In the genomic region with DNA sequence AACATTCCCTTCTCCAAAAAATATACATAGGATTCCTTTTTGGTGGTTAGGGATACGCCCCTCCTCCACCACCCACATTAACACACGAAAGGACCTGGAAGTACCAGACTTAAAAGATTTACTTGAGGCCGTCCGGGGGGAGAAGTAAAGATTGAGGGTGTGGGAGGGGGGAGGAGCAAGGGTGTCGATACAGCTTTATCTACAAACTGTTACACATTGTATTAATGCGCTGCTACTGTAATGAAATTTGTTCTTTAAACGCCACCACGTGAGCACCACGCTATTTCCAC, we compare ENCODE assay signal across 7 cellular contexts. TPM values are rescaled to one million over a fixed set of nuclear protein-coding genes. Genes with fewer than 3 reads are reported as not detected.
DNase-seq lines count a peak whose midpoint lies in the region; ATAC-seq, FAIRE-seq and TF ChIP-seq lines count a peak whose summit lies in the region.

No MANE protein-coding gene starts in this region.

- H3K9ac ChIP-seq in MM.1S (ENCODE audit: low read length), result peak overlapping the region; percentile 80

- H4K20me1 ChIP-seq in MM.1S (ENCODE audit: insufficient read depth, low read length), result no peaks in the 10 kb centered on the region

- H3K4me3 ChIP-seq in MM.1S (ENCODE audit: low read length) (peak overlapping the region; percentile 90), mucosa of descending colon (peak overlapping the region; percentile 96)

- H3K4me2 ChIP-seq in MM.1S (ENCODE audit: low read depth, low read length), result peak overlapping the region; percentile 74

- H3K9me3 ChIP-seq in MM.1S (replicated peaks; ENCODE audit: insufficient read depth, low read length) (no peaks in the 10 kb centered on the region), mucosa of descending colon (no peaks in the 10 kb centered on the region)

- peaks cover 42% of the 10 kb centered on the region for H3K79me2 ChIP-seq in MM.1S (ENCODE audit: low read length)

- ATAC-seq in mucosa of descending colon (no peak), HG03457 (IDR thresholded peaks at IDR 0.05; ENCODE audit: unreplicated experiment) (no peak)

- DNase-seq in GM12892 (ENCODE audit: insufficient read length) (peak; percentile 21), MM.1S (no peak), caudate nucleus (lab: John Stamatoyannopoulos, UW) (peak in 1 of 61 donors; percentile 9), mucosa of descending colon (peak in 1 of 3 donors; percentile 10), H54 (ENCODE audit: insufficient read length, low spot score) (no peak), NCI-H2107 (lab: John Stamatoyannopoulos, UW) (no peak)

- intact Hi-C loops in mucosa of descending colon (cut with DNase I, micrococcal nuclease), result no loop called here

- no peaks in the 10 kb centered on the region; the same call in 1 of the 2 replicates for H3F3A ChIP-seq in MM.1S (ENCODE audit: insufficient read depth, low read length)

- peak overlapping the region; percentile 90 for H2AFZ ChIP-seq in MM.1S (ENCODE audit: low read length)

- no peaks in the 10 kb centered on the region for H3K9me2 ChIP-seq in MM.1S (replicated peaks; ENCODE audit: insufficient read depth, low read length)

- TF ChIP-seq POLR2A in GM12892 (IDR thresholded peaks at IDR 0.05; ENCODE audit: low read depth, low read length), result no peak
- TF ChIP-seq POLR2A in H54 (IDR thresholded peaks at IDR 0.05; ENCODE audit: low read depth, low read length), result no peak

- H3K36me3 ChIP-seq in MM.1S (replicated peaks; ENCODE audit: insufficient read depth, low read length) (no peaks in the 10 kb centered on the region), mucosa of descending colon (ENCODE audit: low read depth) (peaks cover 3% of the 10 kb centered on the region)

- no peak for TF ChIP-seq CTCF in MM.1S (IDR thresholded peaks at IDR 0.05; ENCODE audit: low read length)
- TF ChIP-seq CTCF in mucosa of descending colon (IDR thresholded peaks at IDR 0.05), result no peak

- H3K27me3 ChIP-seq in MM.1S (replicated peaks; ENCODE audit: insufficient read depth, low read length), result no peaks in the 10 kb centered on the region

- H3K4me1 ChIP-seq in MM.1S (ENCODE audit: low read length) (0 out of 2 replicates have a peak, but pooled peaks cover 2% of the 10 kb centered on the region), mucosa of descending colon (ENCODE audit: low read depth) (peaks cover 14% of the 10 kb centered on the region)

- FAIRE-seq in GM12892 (lab: Jason Lieb, UNC) (no peak), H54 (lab: Jason Lieb, UNC) (no peak)

- H3K27ac ChIP-seq in MM.1S (ENCODE audit: low read length) (peak overlapping the region; percentile 24; the same call in 1 of the 2 replicates), caudate nucleus (ENCODE audit: low read depth, low read length) (peak overlapping the region; percentile 41)

RNA-seq across cellular contexts. Expression of a gene that starts 0.5 kb away (rescaled TPM):
- 15.4 TPM for polyA plus RNA-seq in GM12892 (2012; ENCODE audit: missing spikeins)
- 10 to 100 TPM in 2 of 3 donors, 1 to 10 TPM in 1; 7.7 to 12.7 (median 11.0) TPM for total RNA-seq in mucosa of descending colon

RNA-seq across cellular contexts. Expression of a gene that starts 0.7 kb away (rescaled TPM):
- polyA plus RNA-seq in GM12892 (2012; ENCODE audit: missing spikeins), result 57.2 TPM
- 10 to 100 TPM; 57.3 to 73.9 (median 67.7) TPM for total RNA-seq in mucosa of descending colon

RNA-seq across cellular contexts. Expression of a gene that starts 38.1 kb away (rescaled TPM):
- polyA plus RNA-seq in GM12892 (2012; ENCODE audit: missing spikeins), result 25.4 TPM
- total RNA-seq in mucosa of descending colon, result 10 to 100 TPM in 2 of 3 donors, 1 to 10 TPM in 1; 4.7 to 28.6 (median 13.3) TPM

RNA-seq across cellular contexts. Expression of a gene that starts 44.5 kb away (rescaled TPM):
- 143 TPM for polyA plus RNA-seq in GM12892 (2012; ENCODE audit: missing spikeins)
- 100 to 1,000 TPM; 101 to 126 (median 115) TPM for total RNA-seq in mucosa of descending colon
